Comparison of ENCODE assay signal across 17 cellular contexts in genomic region chr3:31790516-31791148, GRCh38.
DNase-seq lines count a peak whose midpoint lies in the region; ATAC-seq, FAIRE-seq and TF ChIP-seq lines count a peak whose summit lies in the region.
"Had no signal": no experiment of that assay in that cellular context is flagged by ENCODE, and none has a peak within 500 bp of the region (broad histone marks: within the 10 kb centered on the region; RNA-seq: fewer than 3 reads in every experiment).

No MANE protein-coding gene starts in this region.

- H3K9me3 Mint-ChIP-seq in IgD-negative memory B cell, result peaks cover 0 to 2% (median 0%) of the 10 kb centered on the region in 3 donors
- H3K9me3 Mint-ChIP-seq: CD8-positive, alpha-beta T cell had no signal

- FAIRE-seq in D721Med (lab: Jason Lieb, UNC), result no peak

- TF ChIP-seq CTCF in D721Med (IDR thresholded peaks at IDR 0.05; ENCODE audit: insufficient read depth, missing control alignments), result no peak

- H3K4me3 Mint-ChIP-seq in IgD-negative memory B cell, result no peak overlapping the region
- H3K4me3 Mint-ChIP-seq: CD8-positive, alpha-beta T cell; T-helper 17 cell had no signal

- ATAC-seq in left ventricle myocardium superior (no peak), HG03095 (IDR thresholded peaks at IDR 0.05; ENCODE audit: unreplicated experiment) (no peak)
- ATAC-seq: CD8-positive, alpha-beta T cell; T-helper 17 cell had no signal

- H3K27me3 Mint-ChIP-seq in IgD-negative memory B cell, result no peaks in the 10 kb centered on the region

- DNase-seq in Ammon's horn (ENCODE audit: low spot score) (peak; percentile 8), NCI-H69 (lab: John Stamatoyannopoulos, UW) (peak; percentile 58), inferior parietal cortex (ENCODE audit: extremely low spot score) (peak; percentile 62), SW 1271 (lab: John Stamatoyannopoulos, UW) (no peak), left ventricle myocardium superior (no peak), D721Med (ENCODE audit: insufficient read length, low spot score) (no peak)
- DNase-seq: 8988T; CD8-positive, alpha-beta T cell; H7; MV-4-11; NCI-H1417; NCI-H2029 treated with DMSO at 0.1 percent for 48 hours; NCI-H526 treated with DMSO at 0.1 percent for 48 hours; SHP77 treated with DMSO at 0.1 percent for 48 hours; T-helper 17 cell had no signal

- H3K27ac Mint-ChIP-seq in IgD-negative memory B cell, result peak overlapping the region in 2 of 3 donors; percentile 1 to 50
- H3K27ac Mint-ChIP-seq: CD8-positive, alpha-beta T cell; T-helper 17 cell had no signal

- intact Hi-C loops in left ventricle myocardium superior (cut with micrococcal nuclease), result no loop called here

- peaks cover 10% of the 10 kb centered on the region for H3K36me3 Mint-ChIP-seq in IgD-negative memory B cell
- H3K36me3 Mint-ChIP-seq: CD8-positive, alpha-beta T cell had no signal

- peaks cover 12 to 29% (median 23%) of the 10 kb centered on the region in 3 donors for H3K4me1 Mint-ChIP-seq in IgD-negative memory B cell
- H3K4me1 Mint-ChIP-seq: T-helper 17 cell had no signal

Comparison
In these comparisons a context has a peak if more than half of its experiments do, and no peak if none do; other contexts are left out.
1. DNase-seq: peak in Ammon's horn (single experiment), NCI-H69 (single experiment) and inferior parietal cortex (single experiment); none in SW 1271 (0 of 2), left ventricle myocardium superior (single experiment) and D721Med (single experiment).